1 cellular context compared by ENCODE assay signal in the genomic region with DNA sequence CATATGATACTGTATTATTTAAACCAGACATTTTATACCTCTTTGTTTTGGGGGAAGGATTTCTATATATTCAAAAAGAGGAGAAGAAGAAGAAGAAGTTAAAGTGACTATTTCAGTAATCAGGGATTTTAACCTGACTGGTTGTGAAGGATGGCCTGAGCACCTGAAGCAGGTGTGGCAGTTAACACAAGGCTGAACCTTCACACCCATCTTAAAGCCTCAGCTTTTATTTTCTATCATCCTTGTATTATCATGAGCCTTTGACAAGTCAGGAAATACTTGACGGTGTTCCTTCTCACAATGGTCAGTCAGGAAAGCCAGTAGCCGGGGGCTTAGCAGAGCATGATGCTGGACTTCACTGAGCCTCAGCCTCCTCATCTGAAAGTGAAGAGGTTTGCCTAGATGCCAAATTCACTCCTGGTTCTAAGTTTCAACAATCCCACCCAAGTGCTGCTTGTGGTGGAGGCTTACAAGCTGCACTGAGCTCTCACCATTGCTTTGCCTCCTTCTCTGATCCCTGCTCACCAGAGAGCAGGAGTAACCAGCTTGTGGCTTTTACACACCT.
TF ChIP-seq lines count a peak whose summit lies in the region.

No MANE protein-coding gene starts in this region.

TF ChIP-seq in IMR-90, 13 proteins besides CTCF, POLR2A, EP300 and RAD21:
- TF ChIP-seq CEBPB (IDR thresholded peaks at IDR 0.05; ENCODE audit: low read depth, low read length), result no peak
- TF ChIP-seq, protein P1, sequence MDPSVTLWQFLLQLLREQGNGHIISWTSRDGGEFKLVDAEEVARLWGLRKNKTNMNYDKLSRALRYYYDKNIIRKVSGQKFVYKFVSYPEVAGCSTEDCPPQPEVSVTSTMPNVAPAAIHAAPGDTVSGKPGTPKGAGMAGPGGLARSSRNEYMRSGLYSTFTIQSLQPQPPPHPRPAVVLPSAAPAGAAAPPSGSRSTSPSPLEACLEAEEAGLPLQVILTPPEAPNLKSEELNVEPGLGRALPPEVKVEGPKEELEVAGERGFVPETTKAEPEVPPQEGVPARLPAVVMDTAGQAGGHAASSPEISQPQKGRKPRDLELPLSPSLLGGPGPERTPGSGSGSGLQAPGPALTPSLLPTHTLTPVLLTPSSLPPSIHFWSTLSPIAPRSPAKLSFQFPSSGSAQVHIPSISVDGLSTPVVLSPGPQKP (IDR thresholded peaks at IDR 0.05; ENCODE audit: borderline replicate concordance, low read depth, low read length), result no peak
- TF ChIP-seq SMC3 (IDR thresholded peaks at IDR 0.05; ENCODE audit: low read depth, low read length), result no peak
- no peak for TF ChIP-seq MXI1 (IDR thresholded peaks at IDR 0.05; ENCODE audit: borderline replicate concordance, low read depth, low read length)
- no peak for TF ChIP-seq NFE2L2 (IDR thresholded peaks at IDR 0.05; ENCODE audit: low read depth, low read length)
- TF ChIP-seq, protein P2, sequence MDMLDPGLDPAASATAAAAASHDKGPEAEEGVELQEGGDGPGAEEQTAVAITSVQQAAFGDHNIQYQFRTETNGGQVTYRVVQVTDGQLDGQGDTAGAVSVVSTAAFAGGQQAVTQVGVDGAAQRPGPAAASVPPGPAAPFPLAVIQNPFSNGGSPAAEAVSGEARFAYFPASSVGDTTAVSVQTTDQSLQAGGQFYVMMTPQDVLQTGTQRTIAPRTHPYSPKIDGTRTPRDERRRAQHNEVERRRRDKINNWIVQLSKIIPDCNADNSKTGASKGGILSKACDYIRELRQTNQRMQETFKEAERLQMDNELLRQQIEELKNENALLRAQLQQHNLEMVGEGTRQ (IDR thresholded peaks at IDR 0.05; ENCODE audit: low read depth, low read length), result no peak
- no peak for TF ChIP-seq RFX5 (IDR thresholded peaks at IDR 0.05; ENCODE audit: low read depth, low read length)
- no peak for TF ChIP-seq MAFK (IDR thresholded peaks at IDR 0.05; ENCODE audit: low read depth, low read length)
- no peak for TF ChIP-seq BHLHE40 (IDR thresholded peaks at IDR 0.05; ENCODE audit: low read depth, low read length)
- no peak for TF ChIP-seq RCOR1 (IDR thresholded peaks at IDR 0.05; ENCODE audit: insufficient replicate concordance, low read length)
- TF ChIP-seq FOS (IDR thresholded peaks at IDR 0.05; ENCODE audit: low read depth, low read length), result no peak
- TF ChIP-seq MAZ (IDR thresholded peaks at IDR 0.05; ENCODE audit: borderline replicate concordance, low read depth, low read length), result no peak
- no peak for TF ChIP-seq CHD1 (IDR thresholded peaks at IDR 0.05; ENCODE audit: low read depth, low read length)
